In the genomic region with DNA sequence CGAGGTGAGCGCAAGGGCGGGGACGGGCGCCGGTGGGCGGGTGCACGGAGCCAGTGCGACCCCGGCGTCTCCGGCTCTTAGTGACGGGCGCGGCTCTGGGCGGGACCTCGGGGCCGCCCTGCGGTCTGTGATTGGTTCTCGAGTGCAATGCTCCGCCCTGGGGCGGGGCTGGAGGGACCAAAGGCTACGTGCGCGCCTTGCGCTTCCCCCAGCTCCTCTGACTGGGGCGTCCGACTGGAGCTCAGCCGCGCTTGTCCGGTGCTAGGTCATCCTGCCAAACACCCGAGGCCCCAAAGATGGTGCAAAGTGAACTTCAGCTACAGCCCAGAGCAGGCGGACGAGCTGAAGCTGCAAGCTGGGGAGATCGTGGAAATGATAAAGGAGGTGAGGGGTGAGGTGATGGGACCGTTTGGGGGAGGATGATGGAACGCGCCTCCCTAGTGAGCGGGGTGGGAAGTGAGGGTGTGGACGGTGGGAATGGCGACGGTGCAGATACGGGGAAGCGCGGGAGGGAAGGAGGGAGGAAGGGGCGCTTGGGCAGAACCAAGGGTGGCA, we compare ENCODE assay signal across 8 cellular contexts. TPM values are rescaled to one million over a fixed set of nuclear protein-coding genes. Genes with fewer than 3 reads are reported as not detected.
A peak's percentile ranks its signal among the peaks of the same experiment; 100 is the strongest.
DNase-seq lines count a peak whose midpoint lies in the region; TF ChIP-seq lines count a peak whose summit lies in the region.

No MANE protein-coding gene starts in this region.

- TF ChIP-seq CTCF in GM20000 (IDR thresholded peaks at IDR 0.05; ENCODE audit: extremely low read depth, missing control alignments) = no peak

- H3K36me3 ChIP-seq in mucosa of stomach (ENCODE audit: control insufficient read depth, insufficient read depth, low read length) = peaks cover 7% of the 10 kb centered on the region

- H3K9me3 ChIP-seq in mucosa of stomach (ENCODE audit: control insufficient read depth, low read length) = no peaks in the 10 kb centered on the region

- peak overlapping the region; percentile 65 for H3K9ac ChIP-seq in mucosa of stomach (ENCODE audit: low read length)

- H3K4me3 ChIP-seq in mucosa of stomach (ENCODE audit: low read length) = peak overlapping the region; percentile 84

- peak; percentile 48 for TF ChIP-seq POLR2A in erythroblast (IDR thresholded peaks at IDR 0.05; ENCODE audit: low read length)

- peak; percentile 84 for DNase-seq in COLO829 (ENCODE audit: low spot score)
- DNase-seq in GM20000 (ENCODE audit: low spot score) = peak; percentile 99
- DNase-seq in HT-29 (ENCODE audit: low spot score) = peak; percentile 97
- DNase-seq in NOMO-1 treated with dmso at 0.1 percent for 144 hours (lab: John Stamatoyannopoulos, UW; ENCODE audit: unreplicated experiment) = peak; percentile 84
- peak; percentile 88 for DNase-seq in activated T-cell treated with anti-CD3 and anti-CD28 coated beads for 24 hours (ENCODE audit: low read depth)
- peak; percentile 92 to 95 for DNase-seq in erythroblast (lab: John Stamatoyannopoulos, UW)
- DNase-seq in stimulated activated CD8-positive, alpha-beta memory T cell treated with anti-CD3 and anti-CD28 coated beads, Interleukin-4, amount 100 ng/mL, for 48 hours = peak; percentile 95

- H3K27me3 ChIP-seq in mucosa of stomach (ENCODE audit: control insufficient read depth, insufficient read depth, low read length) = no peaks in the 10 kb centered on the region

- H3K4me1 ChIP-seq in mucosa of stomach (ENCODE audit: control insufficient read depth, insufficient read depth, low read length) = peaks cover 15% of the 10 kb centered on the region

RNA-seq across cellular contexts. Expression of a gene that starts 0.8 kb away (rescaled TPM):
- 12.6 and 14.8 TPM in 2 replicates for total RNA-seq in HT-29 (2014; rRNA removed; shearing (Covaris generic))

RNA-seq across cellular contexts. Expression of a gene that starts 16.5 kb away (rescaled TPM):
- 25.0 and 32.9 TPM in 2 replicates for total RNA-seq in HT-29 (2014; rRNA removed; shearing (Covaris generic))

Comparison
In these comparisons a context has a peak if more than half of its experiments do, and no peak if none do; other contexts are left out.
1. Peak in every context shown above with its lines: DNase-seq and H3K4me3 ChIP-seq.